33 cellular contexts compared by ENCODE assay signal in the genomic region with DNA sequence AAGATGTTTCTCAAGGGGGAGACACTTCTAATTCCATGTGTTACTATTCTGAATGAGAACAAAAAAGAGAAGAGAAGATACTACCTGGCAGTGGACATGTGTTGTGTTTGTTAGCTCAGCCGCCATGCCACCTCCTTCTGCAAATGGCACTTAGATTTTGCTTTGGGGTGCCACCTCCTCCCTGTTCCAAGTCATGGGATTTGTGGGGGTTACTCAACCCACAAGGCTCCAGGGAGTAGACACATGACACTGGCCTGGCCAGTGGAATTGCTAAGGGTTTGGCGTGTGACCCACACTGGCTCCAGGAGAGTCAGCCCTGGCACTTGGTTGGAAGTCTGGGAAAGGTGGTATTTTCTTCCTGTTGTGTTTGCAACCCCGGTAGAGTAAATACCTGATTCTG.
"Had no signal": no experiment of that assay in that cellular context is flagged by ENCODE, and none has a peak within 500 bp of the region (broad histone marks: within the 10 kb centered on the region; RNA-seq: fewer than 3 reads in every experiment).

No MANE protein-coding gene starts in this region.

- DNase-seq: Karpas-422, Kasumi-1, KG1, MG63, MM.1S, MV-4-11, NCI-H1048, NCI-H1092, NCI-H1092 treated with DMSO at 0.1 percent for 48 hours, NCI-H1105, NCI-H1105 treated with DMSO at 0.1 percent for 48 hours, NCI-H1417 treated with DMSO at 0.1 percent for 48 hours, NCI-H1436, NCI-H1436 treated with DMSO at 0.1 percent for 48 hours, NCI-H146, NCI-H1694, NCI-H1694 treated with DMSO at 0.1 percent for 48 hours, NCI-H187, NCI-H187 treated with DMSO at 0.1 percent for 48 hours, NCI-H1930, NCI-H2029, NCI-H2029 treated with DMSO at 0.1 percent for 48 hours, NCI-H2081, NCI-H2081 treated with DMSO at 0.1 percent for 48 hours, NCI-H2107, NCI-H2171, NCI-H2171 treated with DMSO at 0.1 percent for 48 hours, NCI-H226, NCI-H345, NCI-H446, NCI-H446 treated with DMSO at 0.1 percent for 48 hours, NCI-H510A had no signal

- H3K36me3 ChIP-seq: MG63 had no signal

- H3K4me2 ChIP-seq: KMS-11 had no signal

- H3K9me3 ChIP-seq: MG63 had no signal

- H3K27ac ChIP-seq: KMS-11 had no signal

- H3K9ac ChIP-seq: KMS-11 had no signal

- H3K4me3 ChIP-seq: MG63 had no signal

- H3K27me3 ChIP-seq: MG63 had no signal
